17 cellular contexts compared by ENCODE assay signal in the genomic region with DNA sequence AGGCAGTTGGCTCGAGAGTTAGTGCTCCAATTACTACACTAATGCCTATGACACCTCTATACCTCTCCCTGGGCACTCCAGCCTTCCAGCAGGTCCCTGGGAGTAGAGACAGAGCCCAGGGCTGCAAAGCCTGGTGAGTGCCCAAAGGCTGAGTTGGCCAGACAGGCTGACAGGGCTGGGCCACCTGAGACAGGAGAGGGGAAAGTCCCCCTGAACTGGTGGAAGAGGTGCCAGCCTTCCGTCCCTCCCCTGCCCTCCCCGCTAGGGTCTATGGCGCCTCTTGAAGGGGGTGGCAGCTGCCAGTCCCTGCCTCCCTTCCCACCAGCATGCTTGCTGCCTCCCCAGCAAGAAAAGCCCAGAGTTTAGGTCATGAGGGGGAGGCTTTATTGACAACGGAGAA.
"Had no signal": no experiment of that assay in that cellular context is flagged by ENCODE, and none has a peak within 500 bp of the region (broad histone marks: within the 10 kb centered on the region; RNA-seq: fewer than 3 reads in every experiment).

No MANE protein-coding gene starts in this region.

- ATAC-seq: activated naive CD4-positive, alpha-beta T cell treated with anti-CD3 and anti-CD28 coated beads, Interleukin-2, amount 50 U/mL, for 72 hours; activated T-cell treated with anti-CD3 and anti-CD28 coated beads, Interleukin-2, amount 50 U/mL, for 4 hours; sciatic nerve had no signal

- DNase-seq: activated effector memory CD4-positive, alpha-beta T cell treated with anti-CD3 and anti-CD28 coated beads, Interleukin-2, amount 50 U/mL, for 16 hours; activated T-cell treated with anti-CD3 and anti-CD28 coated beads, Interleukin-2, amount 50 U/mL, for 4 hours; amygdala; effector CD8-positive, alpha-beta T cell; hippocampal formation; kidney glomerular epithelial cell; naive B cell; stimulated activated CD4-positive, alpha-beta T cell treated with anti-CD3 and anti-CD28 coated beads, Interleukin-12 subunit alpha, Interleukin-12 subunit beta, amount 100 ng/mL, for 4 hours; testis; uterus had no signal

- H3K27me3 ChIP-seq: breast epithelium, testis, uterus had no signal

- H3K4me1 ChIP-seq: breast epithelium had no signal

- H3K4me3 ChIP-seq: lung, testis, uterus had no signal

- H3K4me3 Mint-ChIP-seq: activated T-cell treated with anti-CD3 and anti-CD28 coated beads, Interleukin-2, amount 50 U/mL, for 4 hours; stimulated activated naive CD8-positive, alpha-beta T cell treated with anti-CD3 and anti-CD28 coated beads, Interleukin-15, Interleukin-2, amounts not matched to agents 100 ng/mL and 50 ng/mL, for 24 hours had no signal

- H3K27me3 Mint-ChIP-seq: stimulated activated naive CD8-positive, alpha-beta T cell treated with anti-CD3 and anti-CD28 coated beads, Interleukin-15, Interleukin-2, amounts not matched to agents 100 ng/mL and 50 ng/mL, for 24 hours had no signal

- H3K36me3 Mint-ChIP-seq: activated naive CD4-positive, alpha-beta T cell treated with anti-CD3 and anti-CD28 coated beads, Interleukin-2, amount 50 U/mL, for 72 hours; naive B cell had no signal

- H3K27ac ChIP-seq: epithelial cell of prostate, testis, uterus had no signal

- H3K9me3 Mint-ChIP-seq: activated naive CD4-positive, alpha-beta T cell treated with anti-CD3 and anti-CD28 coated beads, Interleukin-2, amount 50 U/mL, for 72 hours; activated T-cell treated with anti-CD3 and anti-CD28 coated beads, Interleukin-2, amount 50 U/mL, for 4 hours; naive B cell; stimulated activated naive CD8-positive, alpha-beta T cell treated with anti-CD3 and anti-CD28 coated beads, Interleukin-15, Interleukin-2, amounts not matched to agents 100 ng/mL and 50 ng/mL, for 24 hours had no signal

- H3K27ac Mint-ChIP-seq: activated naive CD4-positive, alpha-beta T cell treated with anti-CD3 and anti-CD28 coated beads, Interleukin-2, amount 50 U/mL, for 72 hours; progenitor cell of endocrine pancreas; stimulated activated naive CD8-positive, alpha-beta T cell treated with anti-CD3 and anti-CD28 coated beads, Interleukin-15, Interleukin-2, amounts not matched to agents 100 ng/mL and 50 ng/mL, for 24 hours had no signal

- H3K36me3 ChIP-seq: breast epithelium, uterus had no signal

- H3K9me3 ChIP-seq: breast epithelium, testis, uterus had no signal
